Comparison of ENCODE assay signal across 11 cellular contexts in the genomic region with DNA sequence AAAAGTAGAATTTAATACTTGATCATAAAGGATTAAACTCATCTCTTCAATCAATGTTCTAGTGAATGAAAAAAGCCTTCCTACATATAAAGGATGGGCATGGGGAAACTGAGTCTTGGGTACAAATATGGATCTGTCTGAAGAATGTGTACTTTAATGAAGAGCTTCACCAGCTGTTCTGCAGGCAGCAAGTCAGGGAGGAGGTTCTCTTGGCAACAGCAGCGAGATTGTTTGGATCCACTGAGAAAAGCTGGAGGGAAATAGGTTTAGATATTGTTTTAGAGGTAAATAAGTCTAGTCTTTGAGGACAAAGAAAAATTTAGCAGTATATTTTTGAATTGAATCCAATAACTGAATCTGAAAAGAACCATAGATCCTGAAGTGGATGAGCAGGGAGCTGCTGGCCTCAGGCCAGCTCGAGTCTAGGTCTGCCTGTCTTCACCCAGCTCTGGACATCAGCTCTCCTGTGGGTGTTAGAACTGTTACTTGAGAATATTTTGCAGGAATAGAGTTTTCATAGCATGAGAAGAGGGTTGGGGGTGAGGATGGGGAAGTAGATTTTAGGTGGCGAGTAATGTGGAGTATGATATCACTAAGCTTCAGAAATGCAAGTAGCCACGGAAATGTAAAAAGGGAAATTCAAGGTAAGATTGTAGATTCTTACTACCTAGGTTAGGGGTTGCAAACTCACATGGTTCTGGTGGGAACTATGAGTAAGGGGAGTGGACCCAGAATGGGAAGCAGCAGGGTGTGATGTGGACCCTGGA. TPM values are rescaled to one million over a fixed set of nuclear protein-coding genes. Genes with fewer than 3 reads are reported as not detected.
DNase-seq lines count a peak whose midpoint lies in the region; ATAC-seq and TF ChIP-seq lines count a peak whose summit lies in the region.
"Had no signal": no experiment of that assay in that cellular context is flagged by ENCODE, and none has a peak within 500 bp of the region (broad histone marks: within the 10 kb centered on the region; RNA-seq: fewer than 3 reads in every experiment).

No MANE protein-coding gene starts in this region.

- H3K27me3 ChIP-seq in esophagus squamous epithelium (no peaks in the 10 kb centered on the region), suprapubic skin (no peaks in the 10 kb centered on the region)

- intact Hi-C loops in esophagus squamous epithelium (cut with DNase I) = no loop called here

- H3K4me3 ChIP-seq in esophagus squamous epithelium (peak overlapping the region in 1 of 4 donors; percentile 1), suprapubic skin (peak overlapping the region; percentile 5)
- H3K4me3 ChIP-seq: HAP-1 had no signal

- H3K36me3 ChIP-seq in esophagus squamous epithelium = no peaks in the 10 kb centered on the region
- H3K36me3 ChIP-seq in suprapubic skin = no peaks in the 10 kb centered on the region
- H3K36me3 ChIP-seq: HAP-1 had no signal

- DNase-seq in activated CD8-positive, alpha-beta memory T cell treated with anti-CD3 and anti-CD28 coated beads, Interleukin-2, amount 10 ng/mL, durations not matched to agents 7 days and 5 days = no peak
- no peak for DNase-seq in activated CD8-positive, alpha-beta memory T cell treated with anti-CD3 and anti-CD28 coated beads, Interleukin-2, amount 50 U/mL, for 48 hours
- DNase-seq in OCI-M1 (lab: John Stamatoyannopoulos, UW) (peak; percentile 72), esophagus squamous epithelium (lab: John Stamatoyannopoulos, UW) (no peak), suprapubic skin (ENCODE audit: low spot score in 2 of 2) (no peak), NCI-H1436 (lab: John Stamatoyannopoulos, UW) (no peak), EL (no peak), NCI-H2227 treated with DMSO at 0.1 percent for 48 hours (lab: John Stamatoyannopoulos, UW) (no peak)
- DNase-seq: NCI-H82 had no signal

- 59 to 69% methylated on average over 4 of the region's 4 CpGs for WGBS in esophagus squamous epithelium, 2 donors
- 64% methylated on average over 4 of the region's 4 CpGs for WGBS in suprapubic skin

- no peak for TF ChIP-seq POLR2A in esophagus squamous epithelium (IDR thresholded peaks at IDR 0.05)
- TF ChIP-seq POLR2A in suprapubic skin (IDR thresholded peaks at IDR 0.05) = no peak

- peaks cover 14 to 78% (median 18%) of the 10 kb centered on the region in 3 donors for H3K4me1 ChIP-seq in esophagus squamous epithelium
- H3K4me1 ChIP-seq in suprapubic skin = peaks cover 81% of the 10 kb centered on the region

- no peak for ATAC-seq in activated CD8-positive, alpha-beta memory T cell treated with anti-CD3 and anti-CD28 coated beads, Interleukin-2, amount 10 ng/mL, durations not matched to agents 7 days and 5 days
- ATAC-seq: activated CD4-positive, CD25-positive, alpha-beta regulatory T cell treated with anti-CD3 and anti-CD28 coated beads, Interleukin-2, amount 50 U/mL, for 24 hours had no signal

- H3K4me3 Mint-ChIP-seq in activated CD8-positive, alpha-beta memory T cell treated with anti-CD3 and anti-CD28 coated beads, Interleukin-2, amount 10 ng/mL, durations not matched to agents 7 days and 5 days = peak overlapping the region; percentile 53

- no peak for TF ChIP-seq EP300 in suprapubic skin (IDR thresholded peaks at IDR 0.05)

- no peaks in the 10 kb centered on the region for H3K9me3 Mint-ChIP-seq in activated CD8-positive, alpha-beta memory T cell treated with anti-CD3 and anti-CD28 coated beads, Interleukin-2, amount 10 ng/mL, durations not matched to agents 7 days and 5 days (ENCODE audit: low read depth)

- H3K27me3 Mint-ChIP-seq in activated CD8-positive, alpha-beta memory T cell treated with anti-CD3 and anti-CD28 coated beads, Interleukin-2, amount 10 ng/mL, durations not matched to agents 7 days and 5 days = no peaks in the 10 kb centered on the region

- TF ChIP-seq CTCF in esophagus squamous epithelium (IDR thresholded peaks at IDR 0.05) (no peak), suprapubic skin (IDR thresholded peaks at IDR 0.05) (no peak)

- peak overlapping the region; percentile 62 for H3K27ac Mint-ChIP-seq in activated CD8-positive, alpha-beta memory T cell treated with anti-CD3 and anti-CD28 coated beads, Interleukin-2, amount 10 ng/mL, durations not matched to agents 7 days and 5 days

- CTCF ChIA-PET in activated CD8-positive, alpha-beta memory T cell treated with anti-CD3 and anti-CD28 coated beads, Interleukin-2, amount 10 ng/mL, durations not matched to agents 7 days and 5 days (lab: Charles Lee) = interaction anchor here (0.9 to 3.6 kb wide), 5 partner anchors 9 to 414 kb away, joined by 3 to 15 read pairs (median 6); partner anchors contain the start of gene RPS27L

- peaks cover 84% of the 10 kb centered on the region for H3K4me1 Mint-ChIP-seq in activated CD8-positive, alpha-beta memory T cell treated with anti-CD3 and anti-CD28 coated beads, Interleukin-2, amount 10 ng/mL, durations not matched to agents 7 days and 5 days

- H3K9me3 ChIP-seq in esophagus squamous epithelium (no peaks in the 10 kb centered on the region), suprapubic skin (no peaks in the 10 kb centered on the region)
- H3K9me3 ChIP-seq: HAP-1 had no signal

- H3K36me3 Mint-ChIP-seq in activated CD8-positive, alpha-beta memory T cell treated with anti-CD3 and anti-CD28 coated beads, Interleukin-2, amount 10 ng/mL, durations not matched to agents 7 days and 5 days = peaks cover 37% of the 10 kb centered on the region

- H3K27ac ChIP-seq in esophagus squamous epithelium = peak overlapping the region in 3 of 4 donors; percentile 36 to 44 (median 40)
- peak overlapping the region; percentile 64 for H3K27ac ChIP-seq in suprapubic skin

RNA-seq across cellular contexts. Expression of gene RAB8B, which starts 6.0 kb away (rescaled TPM):
- 100 to 1,000 TPM in 1 of 2 experiments, 10 to 100 TPM in 1; 94.8 to 128 TPM for total RNA-seq in activated CD8-positive, alpha-beta memory T cell treated with anti-CD3 and anti-CD28 coated beads, Interleukin-2, amount 10 ng/mL, durations not matched to agents 7 days and 5 days
- 10 to 100 TPM in 2 of 4 donors, 1 to 10 TPM in 2; 3.1 to 22.7 (median 10.0) TPM for total RNA-seq in esophagus squamous epithelium
- 10 to 100 TPM; 11.0 to 12.9 (median 12.5) TPM for total RNA-seq in suprapubic skin

RNA-seq across cellular contexts. Expression of gene RPS27L, which starts 38.2 kb away (rescaled TPM):
- total RNA-seq in activated CD8-positive, alpha-beta memory T cell treated with anti-CD3 and anti-CD28 coated beads, Interleukin-2, amount 10 ng/mL, durations not matched to agents 7 days and 5 days = 100 to 1,000 TPM; 192 to 223 TPM
- total RNA-seq in esophagus squamous epithelium (10 to 100 TPM; 23.7 to 89.6 (median 43.8) TPM), suprapubic skin (10 to 100 TPM; 47.8 to 94.9 (median 51.5) TPM)

Comparison
In these comparisons a context has a peak if more than half of its experiments do, and no peak if none do; other contexts are left out.
1. RNA of gene RAB8B, which starts 6.0 kb away (total RNA-seq): 94.8 to 128 TPM in activated CD8-positive, alpha-beta memory T cell treated with anti-CD3 and anti-CD28 coated beads, Interleukin-2, amount 10 ng/mL, durations not matched to agents 7 days and 5 days; 3.1 to 22.7 TPM in esophagus squamous epithelium and 11.0 to 12.9 TPM in suprapubic skin; every median in the first group is over 4 times any median in the second.